ENCODE assay signal across 1 cellular context in genomic region chr19:16435238-16435911, GRCh38.
TF ChIP-seq lines count a peak whose summit lies in the region.

No MANE protein-coding gene starts in this region.

TF ChIP-seq in GM23338, 12 proteins besides CTCF, POLR2A, EP300 and RAD21 (continued from another document):
- TF ChIP-seq ZNF462 (CRISPR knock-in tag; IDR thresholded peaks at IDR 0.05) = no peak
- no peak for TF ChIP-seq CREB1 (CRISPR knock-in tag; IDR thresholded peaks at IDR 0.05; ENCODE audit: low read depth)
- TF ChIP-seq ETS1 (IDR thresholded peaks at IDR 0.05) = no peak
- TF ChIP-seq EZH2 (IDR thresholded peaks at IDR 0.05; ENCODE audit: low read depth, unreplicated experiment) = no peak
- TF ChIP-seq POLR2AphosphoS5 (IDR thresholded peaks at IDR 0.05; ENCODE audit: low read depth) = no peak
- TF ChIP-seq ZNF331 (CRISPR knock-in tag; IDR thresholded peaks at IDR 0.05; ENCODE audit: low read depth) = no peak
- TF ChIP-seq JUNB (IDR thresholded peaks at IDR 0.05; ENCODE audit: unreplicated experiment) = no peak
- TF ChIP-seq EZH2phosphoT487 (IDR thresholded peaks at IDR 0.05; ENCODE audit: unreplicated experiment) = no peak
- no peak for TF ChIP-seq NANOG (IDR thresholded peaks at IDR 0.05; ENCODE audit: borderline replicate concordance)
TF ChIP-seq in GM23338: peak in this region for 0.
